In the genomic region with DNA sequence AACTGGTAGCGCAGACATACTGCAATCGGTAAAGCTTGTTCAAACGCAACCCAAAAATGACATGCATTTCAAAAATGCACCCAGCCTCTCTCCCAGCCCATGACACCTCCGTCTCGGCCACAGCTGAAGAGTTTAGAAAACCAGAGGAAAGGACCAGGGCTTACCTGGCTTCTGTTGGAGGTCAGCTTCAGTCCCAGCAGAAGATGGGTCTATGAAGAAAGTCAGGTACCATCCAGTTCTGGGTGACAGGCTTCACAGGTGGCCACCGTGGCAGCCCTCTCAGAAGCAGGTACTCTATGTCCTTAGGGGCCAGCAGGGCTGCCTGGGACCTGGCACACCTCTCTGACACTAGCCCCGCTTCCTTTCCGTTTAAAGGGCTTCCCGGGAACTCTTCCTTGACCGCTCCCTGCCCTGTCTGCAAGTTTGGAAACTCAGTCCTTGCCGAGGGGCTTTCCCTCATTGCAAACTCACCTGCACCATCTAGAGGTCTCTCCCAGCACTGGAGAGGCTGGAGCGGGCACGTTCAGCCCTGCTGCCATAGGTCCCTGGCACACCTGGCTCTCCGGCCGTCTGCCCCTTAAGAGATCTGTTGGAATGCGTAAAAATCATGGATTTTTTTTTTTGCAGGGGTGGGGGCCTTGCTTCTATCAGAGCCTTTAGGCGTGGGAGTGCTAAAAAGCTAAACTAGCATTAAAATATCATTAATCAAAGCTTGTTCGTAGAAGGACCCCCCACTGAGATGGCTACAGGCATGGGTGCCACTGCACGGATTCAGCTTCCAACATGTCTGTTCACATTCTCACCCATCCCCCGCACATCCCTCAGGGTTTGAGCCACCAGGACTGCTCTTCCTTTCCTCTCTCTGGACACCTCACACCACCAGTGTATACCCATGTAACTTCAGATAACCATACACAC, we compare ENCODE assay signal across 9 cellular contexts. TPM values are rescaled to one million over a fixed set of nuclear protein-coding genes. Genes with fewer than 3 reads are reported as not detected.
DNase-seq lines count a peak whose midpoint lies in the region; ATAC-seq and TF ChIP-seq lines count a peak whose summit lies in the region.
"Had no signal": no experiment of that assay in that cellular context is flagged by ENCODE, and none has a peak within 500 bp of the region (broad histone marks: within the 10 kb centered on the region; RNA-seq: fewer than 3 reads in every experiment).

EDAR (minus strand) TSS at position 425 of the 918 bp plus-strand sequence. CDS start 58,206 bp downstream, outside the sequence.

- intact Hi-C loops in activated CD4-positive, alpha-beta T cell treated with anti-CD3 and anti-CD28 coated beads, Interleukin-2, amount 10 ng/mL, durations not matched to agents 24 days and 14 days (cut with micrococcal nuclease) = loop anchor here (1.0 to 5.0 kb wide), 2 partner anchors 61 to 202 kb away; partner anchors contain the start of gene CCDC138

- H3K36me3 ChIP-seq in duodenal mucosa (ENCODE audit: control insufficient read depth in 1 of 2, insufficient read depth in 2 of 2, low read length in 2 of 2) (no peaks in the 10 kb centered on the region), upper lobe of left lung (no peaks in the 10 kb centered on the region), MG63 (no peaks in the 10 kb centered on the region)

- H3K27ac ChIP-seq in duodenal mucosa (ENCODE audit: low read depth, low read length) (no peak within 1 kb of the TSS), upper lobe of left lung (no peak within 1 kb of the TSS)

- H3K4me1 ChIP-seq in duodenal mucosa (ENCODE audit: control insufficient read depth in 1 of 2, insufficient read depth in 2 of 2, low read length in 2 of 2) (peaks cover 19 to 22% of the 10 kb centered on the region in 2 donors), upper lobe of left lung (peaks cover 0 to 8% (median 4%) of the 10 kb centered on the region in 4 donors)

- H3K4me3 Mint-ChIP-seq in activated CD4-positive, alpha-beta T cell treated with anti-CD3 and anti-CD28 coated beads, Interleukin-2, amount 10 ng/mL, durations not matched to agents 24 days and 14 days = peak within 1 kb of the TSS; percentile 74
- peak within 1 kb of the TSS; percentile 70 for H3K4me3 Mint-ChIP-seq in mesothelial cell of epicardium

- no peak for TF ChIP-seq POLR2A in upper lobe of left lung (IDR thresholded peaks at IDR 0.05)

- TF ChIP-seq CTCF in mesothelial cell of epicardium (IDR thresholded peaks at IDR 0.05; ENCODE audit: unreplicated experiment) (peak; percentile 29), upper lobe of left lung (IDR thresholded peaks at IDR 0.05) (peak in 4 of 6 experiments; percentile 23 to 46 (median 30))

- no peaks in the 10 kb centered on the region for H3K27me3 ChIP-seq in duodenal mucosa (ENCODE audit: control insufficient read depth in 1 of 2, insufficient read depth in 2 of 2, low read length in 2 of 2)
- no peaks in the 10 kb centered on the region for H3K27me3 ChIP-seq in upper lobe of left lung
- H3K27me3 ChIP-seq in MG63 = peaks cover 6% of the 10 kb centered on the region; the same call in 1 of the 2 replicates

- peak within 1 kb of the TSS; percentile 31 for H3K27ac Mint-ChIP-seq in activated CD4-positive, alpha-beta T cell treated with anti-CD3 and anti-CD28 coated beads, Interleukin-2, amount 10 ng/mL, durations not matched to agents 24 days and 14 days
- H3K27ac Mint-ChIP-seq in mesothelial cell of epicardium = peak within 1 kb of the TSS; percentile 78

- no peaks in the 10 kb centered on the region for H3K36me3 Mint-ChIP-seq in activated CD4-positive, alpha-beta T cell treated with anti-CD3 and anti-CD28 coated beads, Interleukin-2, amount 10 ng/mL, durations not matched to agents 24 days and 14 days (ENCODE audit: low read depth)
- no peaks in the 10 kb centered on the region for H3K36me3 Mint-ChIP-seq in mesothelial cell of epicardium

- no peak for TF ChIP-seq EP300 in upper lobe of left lung (IDR thresholded peaks at IDR 0.05)

- peak; percentile 77 to 79 for ATAC-seq in upper lobe of left lung (ENCODE audit: low FRiP score in 2 of 2)
- no peak for ATAC-seq in HG03565 (IDR thresholded peaks at IDR 0.05; ENCODE audit: unreplicated experiment)

- 29 to 35% methylated on average over 20 of the region's 20 CpGs for WGBS in upper lobe of left lung, 2 donors

- H3K4me3 ChIP-seq in duodenal mucosa (ENCODE audit: low read depth in 1 of 2, low read length in 2 of 2) (peak within 1 kb of the TSS; percentile 21 to 63), upper lobe of left lung (peak within 1 kb of the TSS in 1 of 4 donors; percentile 9), MG63 (no peak within 1 kb of the TSS)

- peaks cover 23% of the 10 kb centered on the region for H3K4me1 Mint-ChIP-seq in activated CD4-positive, alpha-beta T cell treated with anti-CD3 and anti-CD28 coated beads, Interleukin-2, amount 10 ng/mL, durations not matched to agents 24 days and 14 days
- peaks cover 38% of the 10 kb centered on the region for H3K4me1 Mint-ChIP-seq in mesothelial cell of epicardium

- DNase-seq in EL (peak; percentile 24), NCI-H1092 treated with DMSO at 0.1 percent for 48 hours (lab: John Stamatoyannopoulos, UW) (peak; percentile 49), mesothelial cell of epicardium (ENCODE audit: low spot score in 2 of 2, unreplicated experiment in 2 of 2) (peak in 1 of 2 experiments; percentile 64), upper lobe of left lung (peak in 1 of 2 donors; percentile 48), MG63 (no peak)
- peak; percentile 77 for DNase-seq in activated CD4-positive, alpha-beta T cell treated with anti-CD3 and anti-CD28 coated beads, Interleukin-2, amount 10 ng/mL, durations not matched to agents 24 days and 14 days

- peaks cover 24% of the 10 kb centered on the region for H3K27me3 Mint-ChIP-seq in activated CD4-positive, alpha-beta T cell treated with anti-CD3 and anti-CD28 coated beads, Interleukin-2, amount 10 ng/mL, durations not matched to agents 24 days and 14 days
- H3K27me3 Mint-ChIP-seq in mesothelial cell of epicardium (ENCODE audit: low read depth) = no peaks in the 10 kb centered on the region

- H3K9ac ChIP-seq in duodenal mucosa (ENCODE audit: low read depth in 1 of 2, low read length in 2 of 2) = peak within 1 kb of the TSS in 1 of 2 donors; percentile 37

- H3K9me3 ChIP-seq in duodenal mucosa (ENCODE audit: control insufficient read depth in 1 of 2, low read length in 2 of 2) (no peaks in the 10 kb centered on the region), upper lobe of left lung (no peaks in the 10 kb centered on the region), MG63 (no peaks in the 10 kb centered on the region)

- no peaks in the 10 kb centered on the region for H3K9me3 Mint-ChIP-seq in activated CD4-positive, alpha-beta T cell treated with anti-CD3 and anti-CD28 coated beads, Interleukin-2, amount 10 ng/mL, durations not matched to agents 24 days and 14 days
- H3K9me3 Mint-ChIP-seq in mesothelial cell of epicardium = no peaks in the 10 kb centered on the region

RNA-seq across cellular contexts. Expression of gene EDAR, which starts in this region (rescaled TPM):
- total RNA-seq in activated CD4-positive, alpha-beta T cell treated with anti-CD3 and anti-CD28 coated beads, Interleukin-2, amount 10 ng/mL, durations not matched to agents 24 days and 14 days = 0.56 and 0.62 TPM in 2 replicates
- total RNA-seq in mesothelial cell of epicardium (5.1 to 6.6 TPM (median 5.5 TPM) in 3 replicates), upper lobe of left lung (under 1 TPM in 3 of 6 donors, not detected in 3; under 0.01 to 0.13 (median 0.09) TPM)
- total RNA-seq in MG63 (2014; rRNA removed; shearing (Covaris generic); ENCODE audit: low replicate concordance) = not detected in 2 replicates
- total RNA-seq: pulmonary artery endothelial cell had no signal

Comparison
In these comparisons a context has a peak if more than half of its experiments do, and no peak if none do; other contexts are left out.
1. Peak in DNase-seq in activated CD4-positive, alpha-beta T cell treated with anti-CD3 and anti-CD28 coated beads, Interleukin-2, amount 10 ng/mL, durations not matched to agents 24 days and 14 days; RNA of the gene not detected or under 1 TPM.
2. Peak in ATAC-seq in upper lobe of left lung; RNA of the gene not detected or under 1 TPM.